Comparison of ENCODE assay signal across 24 cellular contexts in genomic region chr15:54722342-54722986, GRCh38.
"Had no signal": no experiment of that assay in that cellular context is flagged by ENCODE, and none has a peak within 500 bp of the region (broad histone marks: within the 10 kb centered on the region; RNA-seq: fewer than 3 reads in every experiment).

No MANE protein-coding gene starts in this region.

- H3K27ac ChIP-seq: coronary artery, hepatocyte, neutrophil, spleen, stomach, thoracic aorta, transverse colon had no signal

- H3K4me1 ChIP-seq: spleen, stomach, transverse colon had no signal

- ATAC-seq: left colon, left ventricle myocardium superior, sciatic nerve had no signal

- H3K4me3 Mint-ChIP-seq: nephron progenitor cell had no signal

- H3K4me2 ChIP-seq: hepatocyte had no signal

- H3K27me3 ChIP-seq: hepatocyte, neutrophil, spleen, stomach, transverse colon had no signal

- H3K4me3 ChIP-seq: coronary artery, hepatocyte, lung, spleen, stomach, thoracic aorta, transverse colon had no signal

- H3K9me3 ChIP-seq: neutrophil had no signal

- H3K27ac Mint-ChIP-seq: nephron progenitor cell had no signal

- H3K79me2 ChIP-seq: hepatocyte had no signal

- H3K36me3 ChIP-seq: neutrophil, spleen, stomach, thoracic aorta, transverse colon had no signal

- DNase-seq: effector CD4-positive, alpha-beta T cell; foreskin melanocyte; head of caudate nucleus; kidney; left colon; left ventricle myocardium superior; mesenchymal stem cell; midbrain; nephron progenitor cell; posterior cingulate gyrus; spleen; stimulated activated CD4-positive, alpha-beta T cell treated with anti-CD3 and anti-CD28 coated beads, Interleukin-15, amount 100 ng/mL, for 24 hours; stimulated activated CD4-positive, alpha-beta T cell treated with anti-CD3 and anti-CD28 coated beads, Interleukin-1b, Interleukin-23, amount 100 ng/mL, for 48 hours; stimulated activated CD4-positive, alpha-beta T cell treated with anti-CD3 and anti-CD28 coated beads, Interleukin-4, amount 100 ng/mL, for 4 hours; stimulated activated naive CD4-positive, alpha-beta T cell; stomach; substantia nigra; transverse colon had no signal

- H2AFZ ChIP-seq: hepatocyte had no signal

- H3K4me1 Mint-ChIP-seq: nephron progenitor cell had no signal
